9 cellular contexts compared by ENCODE assay signal in genomic region chr10:79487296-79488194, GRCh38. TPM values are rescaled to one million over a fixed set of nuclear protein-coding genes. Genes with fewer than 3 reads are reported as not detected.
A peak's percentile ranks its signal among the peaks of the same experiment; 100 is the strongest.
DNase-seq lines count a peak whose midpoint lies in the region; ATAC-seq and TF ChIP-seq lines count a peak whose summit lies in the region.
"Had no signal": no experiment of that assay in that cellular context is flagged by ENCODE, and none has a peak within 500 bp of the region (broad histone marks: within the 10 kb centered on the region; RNA-seq: fewer than 3 reads in every experiment).

No MANE protein-coding gene starts in this region.

- CTCF ChIA-PET in AG04449 (lab: Yijun Ruan, JAX): interaction anchor here (0.7 to 14.9 kb wide), 13 partner anchors 8 to 139 kb away, joined by 3 to 165 read pairs (median 4); no protein-coding TSS in a partner anchor
- CTCF ChIA-PET in WTC11 (lab: Charles Lee): interaction anchor here (0.5 to 5.9 kb wide), 38 partner anchors 10 to 1014 kb away, joined by 3 to 120 read pairs (median 6); partner anchors contain the start of gene ZCCHC24

- H3K27ac ChIP-seq in ovary: no peak overlapping the region

- no peaks in the 10 kb centered on the region for H3K4me1 ChIP-seq in HAP-1
- H3K4me1 ChIP-seq in ovary (ENCODE audit: insufficient read depth): peaks cover 7% of the 10 kb centered on the region

- no peaks in the 10 kb centered on the region for H3K9me3 Mint-ChIP-seq in WTC11
- H3K9me3 Mint-ChIP-seq: IgD-negative memory B cell had no signal

- TF ChIP-seq CTCF in AG04449 (IDR thresholded peaks at IDR 0.05; ENCODE audit: insufficient read depth, low read length, missing control alignments) (peak; percentile 70), GM06990 (IDR thresholded peaks at IDR 0.05; ENCODE audit: insufficient read depth, low read length, poor library complexity, severe bottlenecking) (peak; percentile 83), WTC11 (IDR thresholded peaks at IDR 0.05) (peak; percentile 81), ovary (IDR thresholded peaks at IDR 0.05) (peak in 2 of 3 donors; percentile 11 to 15)

- TF ChIP-seq EP300 in ovary (IDR thresholded peaks at IDR 0.05): no peak

- in situ Hi-C loops in HAP-1 (cut with MboI; ENCODE audit: low sequenced_read_pairs): loop anchor here (5.0 kb wide), 1 partner anchor 110 kb away; no protein-coding TSS in a partner anchor

- H3K4me3 ChIP-seq in AG04449 (ENCODE audit: low read depth, low read length) (no peak overlapping the region), GM06990 (replicated peaks; ENCODE audit: low read depth, low read length) (no peak overlapping the region), HAP-1 (no peak overlapping the region), ovary (no peak overlapping the region)

- POLR2A ChIA-PET in AG04449 (lab: Yijun Ruan, JAX): interaction anchor here (1.2 to 1.7 kb wide), 3 partner anchors 43 to 166 kb away, joined by 3 to 6 read pairs (median 4); no protein-coding TSS in a partner anchor
- POLR2A ChIA-PET in WTC11 (lab: Charles Lee): interaction anchor here (1.2 kb wide), 1 partner anchor 42 kb away, joined by 3 read pairs; the partner anchor contains the start of gene ZCCHC24

- peaks cover 12% of the 10 kb centered on the region for H3K4me1 Mint-ChIP-seq in WTC11
- H3K4me1 Mint-ChIP-seq: IgD-negative memory B cell had no signal

- ATAC-seq in WTC11: peak; percentile 97

- H3K27ac Mint-ChIP-seq in WTC11: no peak overlapping the region

- H3K4me3 Mint-ChIP-seq in WTC11: no peak overlapping the region
- H3K4me3 Mint-ChIP-seq: IgD-negative memory B cell had no signal

- H3K27me3 ChIP-seq in GM06990 (replicated peaks; ENCODE audit: control insufficient read depth, insufficient read depth, low read length): 0 out of 2 replicates have a peak, but pooled peaks cover 1% of the 10 kb centered on the region
- no peaks in the 10 kb centered on the region for H3K27me3 ChIP-seq in HAP-1 (ENCODE audit: low read depth)
- H3K27me3 ChIP-seq in ovary: no peaks in the 10 kb centered on the region

- intact Hi-C loops in ovary (cut with DNase I): no loop called here

- H3K36me3 ChIP-seq in GM06990 (ENCODE audit: control insufficient read depth, insufficient read depth, low read length): no peaks in the 10 kb centered on the region
- no peaks in the 10 kb centered on the region for H3K36me3 ChIP-seq in HAP-1 (replicated peaks)
- no peaks in the 10 kb centered on the region for H3K36me3 ChIP-seq in ovary

- no peaks in the 10 kb centered on the region for H3K9me3 ChIP-seq in HAP-1
- no peaks in the 10 kb centered on the region for H3K9me3 ChIP-seq in ovary

- WGBS in ovary, 3 donors: 84 to 86% (median 86%) methylated on average over 10 of the region's 10 CpGs

- no peaks in the 10 kb centered on the region; the same call in none of the 2 replicates for H3K27me3 Mint-ChIP-seq in WTC11 (ENCODE audit: low read depth)

- DNase-seq in AG04449 (ENCODE audit: low read depth, low spot score): no peak
- no peak for DNase-seq in GM06990 (ENCODE audit: extremely low read depth, insufficient read length)
- peak; percentile 56 to 83 for DNase-seq in HAP-1 (ENCODE audit: low spot score in 2 of 2)
- DNase-seq in M059J (ENCODE audit: low read depth): peak; percentile 65
- peak; percentile 86 for DNase-seq in WTC11 (ENCODE audit: low spot score)
- peak; percentile 49 for DNase-seq in fibroblast of peridontal ligament (ENCODE audit: extremely low read depth)
- peak; percentile 32 to 61 (median 43) for DNase-seq in ovary
- DNase-seq in NCI-H774 (lab: John Stamatoyannopoulos, UW): no peak

- H3K36me3 Mint-ChIP-seq in WTC11: no peaks in the 10 kb centered on the region
- H3K36me3 Mint-ChIP-seq: IgD-negative memory B cell had no signal

- no peak for TF ChIP-seq POLR2A in ovary (IDR thresholded peaks at IDR 0.05)

TF ChIP-seq in WTC11, 78 proteins besides CTCF, POLR2A, EP300 and RAD21:
- TF ChIP-seq ZNF423 (CRISPR knock-in tag; IDR thresholded peaks at IDR 0.05) (no peak), ZNF121 (CRISPR knock-in tag; IDR thresholded peaks at IDR 0.05) (peak; percentile 20; the same call in 1 of the 2 replicates), PRDM15 (CRISPR knock-in tag; IDR thresholded peaks at IDR 0.05) (no peak)

RNA-seq across cellular contexts. Expression of gene EIF5AL1, which starts 24.8 kb away (rescaled TPM):
- total RNA-seq in M059J (2014; rRNA removed; shearing (Covaris generic)): 0.59 and 1.7 TPM in 2 replicates
- total RNA-seq in WTC11 (2021) (0.17 to 0.23 TPM (median 0.21 TPM) in 3 replicates), ovary (under 1 TPM in 6 of 7 donors, not detected in 1; 0.10 to 0.72 (median 0.21) TPM)
- under 1 TPM; 0.15 to 0.43 TPM for polyA plus RNA-seq in ovary

RNA-seq across cellular contexts. Expression of gene ZCCHC24, which starts 42.1 kb away (rescaled TPM):
- 9.8 and 18.2 TPM in 2 replicates for total RNA-seq in M059J (2014; rRNA removed; shearing (Covaris generic))
- 6.0 to 7.7 TPM (median 6.2 TPM) in 3 replicates for total RNA-seq in WTC11 (2021)
- total RNA-seq in ovary: 10 to 100 TPM; 21.6 to 92.1 (median 72.0) TPM
- polyA plus RNA-seq in ovary: 10 to 100 TPM; 33.5 to 35.9 TPM

Comparison
In these comparisons a context has a peak if more than half of its experiments do, and no peak if none do; other contexts are left out.
1. DNase-seq: peak in HAP-1 (2 of 2), M059J (single experiment), WTC11 (single experiment), fibroblast of peridontal ligament (single experiment) and ovary (5 of 5); none in AG04449 (single experiment), GM06990 (single experiment) and NCI-H774 (single experiment).
2. CTCF ChIP-seq: peak in every context shown above with its lines; median percentile 83 in GM06990; 81 in WTC11; 70 in AG04449; 13 in ovary.